In the genomic region with DNA sequence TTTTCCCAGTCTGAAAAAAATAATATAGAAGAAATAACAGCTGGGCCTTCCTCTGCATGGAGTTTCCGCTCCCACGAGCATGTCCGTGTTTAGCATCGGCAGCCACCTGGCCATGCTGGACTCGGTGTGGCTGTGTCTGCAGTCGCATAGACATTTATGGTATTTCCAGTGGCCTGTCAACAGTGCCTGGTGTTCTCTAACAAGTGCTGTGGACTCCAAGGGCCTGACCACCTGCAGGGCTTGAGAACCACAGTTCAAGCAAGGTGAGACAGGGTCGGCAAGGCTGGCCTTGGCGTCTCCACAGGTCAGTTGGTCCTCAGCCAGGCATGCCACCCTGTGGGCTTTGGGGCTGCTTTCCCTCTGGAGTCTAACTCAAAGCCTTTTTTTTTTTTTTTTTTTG, we compare ENCODE assay signal across 18 cellular contexts.
"Had no signal": no experiment of that assay in that cellular context is flagged by ENCODE, and none has a peak within 500 bp of the region (broad histone marks: within the 10 kb centered on the region; RNA-seq: fewer than 3 reads in every experiment).

No MANE protein-coding gene starts in this region.

- H3K27me3 Mint-ChIP-seq: activated CD8-positive, alpha-beta T cell treated with anti-CD3 and anti-CD28 coated beads for 36 hours had no signal

- H3K27me3 ChIP-seq: ascending aorta, cardiac muscle cell, left lung, ovary, transverse colon had no signal

- H3K4me3 Mint-ChIP-seq: activated CD8-positive, alpha-beta T cell treated with anti-CD3 and anti-CD28 coated beads for 36 hours; activated T-helper 1 cell treated with anti-CD3 and anti-CD28 coated beads, Interleukin-12 subunit alpha, Interleukin-12 subunit beta, Interleukin-2, Interleukin-4 antibody, amounts not matched to agents 30 ng/mL and 10 ng/mL and 1 ng/mL, durations not matched to agents 14 hours and 24 hours and 36 hours had no signal

- H3K4me3 ChIP-seq: ascending aorta, cardiac muscle cell, coronary artery, heart right ventricle, left lung, ovary, skin epidermis, transverse colon had no signal

- H3K27ac Mint-ChIP-seq: activated CD8-positive, alpha-beta T cell treated with anti-CD3 and anti-CD28 coated beads for 36 hours; activated T-helper 1 cell treated with anti-CD3 and anti-CD28 coated beads, Interleukin-12 subunit alpha, Interleukin-12 subunit beta, Interleukin-2, Interleukin-4 antibody, amounts not matched to agents 30 ng/mL and 10 ng/mL and 1 ng/mL, durations not matched to agents 14 hours and 24 hours and 36 hours had no signal

- H3K9me3 Mint-ChIP-seq: activated CD8-positive, alpha-beta T cell treated with anti-CD3 and anti-CD28 coated beads for 36 hours; activated T-helper 1 cell treated with anti-CD3 and anti-CD28 coated beads, Interleukin-12 subunit alpha, Interleukin-12 subunit beta, Interleukin-2, Interleukin-4 antibody, amounts not matched to agents 30 ng/mL and 10 ng/mL and 1 ng/mL, durations not matched to agents 14 hours and 24 hours and 36 hours had no signal

- H3K27ac ChIP-seq: ascending aorta, cardiac muscle cell, coronary artery, heart right ventricle, left lung, ovary, skin epidermis, transverse colon, VCaP had no signal

- H3K9me3 ChIP-seq: ascending aorta, heart right ventricle, left lung, ovary, transverse colon had no signal

- H3K36me3 ChIP-seq: ascending aorta, cardiac muscle cell, heart right ventricle, left lung, ovary, transverse colon had no signal

- ATAC-seq: activated CD8-positive, alpha-beta T cell treated with anti-CD3 and anti-CD28 coated beads for 36 hours; left lung had no signal

- H3K4me1 ChIP-seq: ascending aorta, left lung had no signal

- DNase-seq: activated CD4-positive, alpha-beta T cell treated with anti-CD3 and anti-CD28 coated beads for 4 hours; activated CD8-positive, alpha-beta T cell treated with anti-CD3 and anti-CD28 coated beads for 36 hours; activated naive CD4-positive, alpha-beta T cell; effector memory CD4-positive, alpha-beta T cell; heart right ventricle; islet precursor cell; mesendoderm; ovary; substantia nigra; T-helper 9 cell; transverse colon had no signal
